In the genomic region with DNA sequence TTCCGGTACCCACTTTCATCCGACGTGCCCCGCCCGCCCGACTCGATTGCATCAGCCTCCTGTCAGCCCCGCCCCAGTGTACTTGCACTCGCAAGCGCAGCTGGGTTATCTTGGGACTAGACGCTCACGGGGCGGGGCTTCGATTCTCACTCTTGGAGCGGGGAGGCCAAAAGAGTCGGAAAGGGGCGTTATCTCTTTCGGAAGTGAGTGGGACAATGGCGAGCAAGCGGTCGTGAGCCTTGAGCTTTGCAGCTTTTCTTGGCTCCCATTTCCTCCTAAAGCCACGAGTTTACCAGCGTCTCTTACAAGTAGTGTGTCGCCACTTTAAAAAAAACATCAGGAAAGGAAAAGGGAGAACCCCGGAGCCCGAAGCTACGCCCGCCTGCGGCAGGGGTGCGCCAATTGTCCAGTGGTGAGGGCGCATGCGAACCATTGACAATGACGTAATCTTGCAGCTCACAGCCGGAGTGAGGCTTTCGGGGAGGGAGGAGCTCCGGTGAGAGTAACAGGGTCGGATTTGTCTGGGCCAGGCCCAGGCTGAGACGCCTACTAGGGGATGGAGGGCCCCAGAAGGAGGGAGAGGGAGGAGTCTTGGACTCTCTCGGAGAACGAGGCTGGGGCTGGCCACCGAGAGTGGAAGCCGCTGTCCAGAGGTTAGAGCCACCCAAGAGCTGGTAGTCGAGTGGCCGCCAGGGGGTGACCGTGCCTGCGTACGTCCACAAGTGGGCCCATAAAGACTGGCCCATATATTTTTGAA, we compare ENCODE assay signal across 8 cellular contexts.
A peak's percentile ranks its signal among the peaks of the same experiment; 100 is the strongest.
DNase-seq lines count a peak whose midpoint lies in the region; ATAC-seq, FAIRE-seq and TF ChIP-seq lines count a peak whose summit lies in the region.

No MANE protein-coding gene starts in this region.

- peak; percentile 93 for ATAC-seq in GM18502 (IDR thresholded peaks at IDR 0.05; ENCODE audit: poor library complexity, unreplicated experiment)
- peak; percentile 92 for ATAC-seq in HG02970 (IDR thresholded peaks at IDR 0.05; ENCODE audit: low FRiP score, unreplicated experiment)
- peak; percentile 83 to 90 (median 86) for ATAC-seq in psoas muscle

- WGBS in psoas muscle, 3 donors = 0 to 25% (median 0%) methylated on average over 44 to 47 of the region's 47 CpGs

- FAIRE-seq in urothelium cell line (lab: Jason Lieb, UNC) = no peak

- H3K27ac ChIP-seq in ascending aorta (peak overlapping the region; percentile 80 to 87), right atrium auricular region (peak overlapping the region; percentile 83 to 87), psoas muscle (peak overlapping the region; percentile 91)

- H3K4me1 ChIP-seq in ascending aorta = no peaks in the 10 kb centered on the region
- H3K4me1 ChIP-seq in right atrium auricular region = peaks cover 0 to 10% of the 10 kb centered on the region in 2 donors
- peaks cover 9% of the 10 kb centered on the region for H3K4me1 ChIP-seq in psoas muscle

- DNase-seq in NCI-H187 (lab: John Stamatoyannopoulos, UW) = peak; percentile 33 to 68
- DNase-seq in T-helper 2 cell = peak; percentile 71 to 97 (median 88)
- DNase-seq in ascending aorta (ENCODE audit: low spot score in 2 of 2) = peak; percentile 85 to 97
- peak; percentile 95 for DNase-seq in right atrium auricular region (ENCODE audit: low spot score)
- peak; percentile 95 to 98 for DNase-seq in psoas muscle
- peak; percentile 92 for DNase-seq in urothelium cell line (ENCODE audit: low spot score)

- no peaks in the 10 kb centered on the region for H3K27me3 ChIP-seq in ascending aorta
- H3K27me3 ChIP-seq in right atrium auricular region = no peaks in the 10 kb centered on the region
- H3K27me3 ChIP-seq in psoas muscle (ENCODE audit: insufficient read depth in 3 of 3, low read length in 2 of 3) = no peaks in the 10 kb centered on the region

- H3K36me3 ChIP-seq in ascending aorta (no peaks in the 10 kb centered on the region), right atrium auricular region (no peaks in the 10 kb centered on the region), psoas muscle (ENCODE audit: insufficient read depth in 1 of 2, low read depth in 1 of 2) (no peaks in the 10 kb centered on the region)

- intact Hi-C loops in ascending aorta (cut with DNase I) = loop anchor here (1.0 to 10.0 kb wide), 11 partner anchors 109 to 1075 kb away; a partner anchor contains a TSS
- intact Hi-C loops in psoas muscle (cut with DNase I) = loop anchor here (5.0 to 10.0 kb wide), 2 partner anchors 108 to 365 kb away; a partner anchor contains a TSS

- TF ChIP-seq CTCF in ascending aorta (IDR thresholded peaks at IDR 0.05) = peak; percentile 55 to 56 (median 55)
- peak; percentile 22 to 70 for TF ChIP-seq CTCF in right atrium auricular region (IDR thresholded peaks at IDR 0.05)
- TF ChIP-seq CTCF in psoas muscle (IDR thresholded peaks at IDR 0.05) = peak; percentile 64

- peak overlapping the region; percentile 53 to 54 for H3K4me3 ChIP-seq in ascending aorta
- peak overlapping the region; percentile 38 to 44 for H3K4me3 ChIP-seq in right atrium auricular region
- peak overlapping the region; percentile 66 for H3K4me3 ChIP-seq in psoas muscle

- H3K9me3 ChIP-seq in ascending aorta (no peaks in the 10 kb centered on the region), right atrium auricular region (peaks cover 0 to 13% of the 10 kb centered on the region in 2 donors), psoas muscle (no peaks in the 10 kb centered on the region)

Comparison
In these comparisons a context has a peak if more than half of its experiments do, and no peak if none do; other contexts are left out.
1. Peak in every context shown above with its lines: DNase-seq, ATAC-seq, H3K4me3 ChIP-seq and H3K27ac ChIP-seq.